24 cellular contexts compared by ENCODE assay signal in the genomic region with DNA sequence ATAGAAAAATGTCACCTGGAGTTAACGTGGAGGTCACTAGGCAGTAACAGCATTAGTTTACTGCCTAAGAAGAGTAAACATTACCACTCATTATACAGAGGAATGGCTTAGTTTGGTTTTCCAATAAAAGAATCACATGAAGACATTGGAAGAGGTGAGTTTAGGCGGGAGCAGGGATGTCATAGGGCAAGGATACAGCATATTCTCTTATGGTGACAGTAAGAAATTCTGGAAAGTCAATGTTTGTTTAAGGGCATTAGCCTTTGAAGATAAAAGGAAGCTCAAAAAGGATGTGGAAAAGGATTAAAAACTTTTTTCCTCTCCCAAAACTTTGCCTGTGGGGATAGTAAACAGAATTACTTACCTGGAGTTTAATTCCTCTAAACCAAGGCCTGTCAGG.
"Had no signal": no experiment of that assay in that cellular context is flagged by ENCODE, and none has a peak within 500 bp of the region (broad histone marks: within the 10 kb centered on the region; RNA-seq: fewer than 3 reads in every experiment).

No MANE protein-coding gene starts in this region.

- H3K27ac ChIP-seq: coronary artery, foreskin keratinocyte, left lung, lower lobe of right lung, psoas muscle, spleen, testis, tibial nerve had no signal

- H3K4me1 ChIP-seq: testis had no signal

- H3K27ac Mint-ChIP-seq: endodermal cell; memory B cell; mesothelial cell of epicardium; nephron progenitor cell; stimulated activated naive B cell treated with anti-CD40 and anti-IgM and Interleukin-4, amounts not matched to agents 10 μg/mL and 1 μg/mL and 100 μg/mL, for 72 hours; stimulated activated naive CD8-positive, alpha-beta T cell treated with anti-CD3 and anti-CD28 coated beads, Interleukin-15, amount 100 ng/mL, for 72 hours had no signal

- ATAC-seq: foreskin keratinocyte; left lung; lower lobe of right lung; psoas muscle; sciatic nerve; stimulated activated naive B cell treated with anti-CD40 and anti-IgM and Interleukin-4, amounts not matched to agents 10 μg/mL and 1 μg/mL and 100 μg/mL, for 72 hours; stimulated activated naive CD8-positive, alpha-beta T cell treated with anti-CD3 and anti-CD28 coated beads, Interleukin-15, amount 100 ng/mL, for 72 hours had no signal

- FAIRE-seq: endothelial cell of umbilical vein, keratinocyte had no signal

- DNase-seq: effector CD4-positive, alpha-beta T cell; endodermal cell; erythroblast; foreskin keratinocyte; immature natural killer cell; left lung; lower lobe of right lung; nephron progenitor cell; psoas muscle; retina; spleen; stimulated activated CD4-positive, alpha-beta T cell treated with anti-CD3 and anti-CD28 coated beads, Interleukin-15, amount 100 ng/mL, for 24 hours; stimulated activated CD4-positive, alpha-beta T cell treated with anti-CD3 and anti-CD28 coated beads, Interleukin-1b, Interleukin-23, amount 100 ng/mL, for 48 hours; stimulated activated CD4-positive, alpha-beta T cell treated with anti-CD3 and anti-CD28 coated beads, Interleukin-4, amount 100 ng/mL, for 24 hours; stimulated activated naive B cell treated with anti-CD40 and anti-IgM and Interleukin-4, amounts not matched to agents 10 μg/mL and 1 μg/mL and 100 μg/mL, for 72 hours; stimulated activated naive CD8-positive, alpha-beta T cell treated with anti-CD3 and anti-CD28 coated beads, Interleukin-15, amount 100 ng/mL, for 72 hours; testis had no signal

- H3K4me3 ChIP-seq: coronary artery, left lung, lower lobe of right lung, psoas muscle, spleen, testis, tibial nerve had no signal

- H3K27me3 ChIP-seq: foreskin keratinocyte, left lung, spleen, testis, tibial nerve had no signal

- H3K9me3 Mint-ChIP-seq: endodermal cell; immature natural killer cell; memory B cell; mesothelial cell of epicardium; nephron progenitor cell; stimulated activated naive B cell treated with anti-CD40 and anti-IgM and Interleukin-4, amounts not matched to agents 10 μg/mL and 1 μg/mL and 100 μg/mL, for 72 hours; stimulated activated naive CD8-positive, alpha-beta T cell treated with anti-CD3 and anti-CD28 coated beads, Interleukin-15, amount 100 ng/mL, for 72 hours had no signal

- H3K9me3 ChIP-seq: left lung, lower lobe of right lung, psoas muscle, spleen, testis, tibial nerve had no signal

- H3K27me3 Mint-ChIP-seq: memory B cell; stimulated activated naive B cell treated with anti-CD40 and anti-IgM and Interleukin-4, amounts not matched to agents 10 μg/mL and 1 μg/mL and 100 μg/mL, for 72 hours; stimulated activated naive CD8-positive, alpha-beta T cell treated with anti-CD3 and anti-CD28 coated beads, Interleukin-15, amount 100 ng/mL, for 72 hours had no signal

- H3K4me3 Mint-ChIP-seq: endodermal cell; immature natural killer cell; memory B cell; mesothelial cell of epicardium; nephron progenitor cell; stimulated activated naive B cell treated with anti-CD40 and anti-IgM and Interleukin-4, amounts not matched to agents 10 μg/mL and 1 μg/mL and 100 μg/mL, for 72 hours had no signal
